In genomic region chr18:11671156-11671555, GRCh38 we compare ENCODE assay signal across 16 cellular contexts. TPM values are rescaled to one million over a fixed set of nuclear protein-coding genes. Genes with fewer than 3 reads are reported as not detected.
DNase-seq lines count a peak whose midpoint lies in the region; ATAC-seq and TF ChIP-seq lines count a peak whose summit lies in the region.
"Had no signal": no experiment of that assay in that cellular context is flagged by ENCODE, and none has a peak within 500 bp of the region (broad histone marks: within the 10 kb centered on the region; RNA-seq: fewer than 3 reads in every experiment).

No MANE protein-coding gene starts in this region.

- DNase-seq in activated CD8-positive, alpha-beta memory T cell treated with anti-CD3 and anti-CD28 coated beads, Interleukin-2, amount 10 ng/mL, durations not matched to agents 7 days and 5 days = peak; percentile 23
- DNase-seq in activated CD8-positive, alpha-beta memory T cell treated with anti-CD3 and anti-CD28 coated beads for 24 hours = no peak
- DNase-seq in lung (ENCODE audit: low spot score) = peak; percentile 22
- peak; percentile 65 for DNase-seq in osteocyte (ENCODE audit: extremely low spot score, unreplicated experiment)
- no peak for DNase-seq in stimulated activated CD4-positive, alpha-beta T cell treated with anti-CD3 and anti-CD28 coated beads, Interleukin-4, amount 100 ng/mL, for 24 hours
- no peak for DNase-seq in activated CD4-positive, CD25-positive, alpha-beta regulatory T cell (lab: John Stamatoyannopoulos, UW)
- DNase-seq: CD8-positive, alpha-beta T cell; COR-L47; DMS53; GF-D8; GM23248 had no signal

- no peak for ATAC-seq in activated CD8-positive, alpha-beta memory T cell treated with anti-CD3 and anti-CD28 coated beads, Interleukin-2, amount 10 ng/mL, durations not matched to agents 7 days and 5 days
- ATAC-seq in lung (ENCODE audit: insufficient read depth, low FRiP score) (no peak), HG03139 (IDR thresholded peaks at IDR 0.05; ENCODE audit: unreplicated experiment) (no peak), GM18858 (IDR thresholded peaks at IDR 0.05; ENCODE audit: unreplicated experiment) (no peak)
- ATAC-seq: CD8-positive, alpha-beta T cell; HCT116 had no signal

- H3K27ac ChIP-seq in lung (ENCODE audit: low read depth in 1 of 2, low read length in 1 of 2) = no peak overlapping the region
- H3K27ac ChIP-seq: 22Rv1, GM23248 had no signal

- H3K27me3 ChIP-seq in lung (ENCODE audit: control insufficient read depth, insufficient read depth) = no peaks in the 10 kb centered on the region

- no peaks in the 10 kb centered on the region for H3K4me1 Mint-ChIP-seq in activated CD8-positive, alpha-beta memory T cell treated with anti-CD3 and anti-CD28 coated beads, Interleukin-2, amount 10 ng/mL, durations not matched to agents 7 days and 5 days
- H3K4me1 Mint-ChIP-seq in osteocyte (ENCODE audit: unreplicated experiment) = no peaks in the 10 kb centered on the region
- H3K4me1 Mint-ChIP-seq: CD14-positive monocyte had no signal

- H3K9me3 Mint-ChIP-seq in activated CD8-positive, alpha-beta memory T cell treated with anti-CD3 and anti-CD28 coated beads, Interleukin-2, amount 10 ng/mL, durations not matched to agents 7 days and 5 days (ENCODE audit: low read depth) = no peaks in the 10 kb centered on the region
- no peaks in the 10 kb centered on the region for H3K9me3 Mint-ChIP-seq in osteocyte (ENCODE audit: unreplicated experiment)

- CTCF ChIA-PET in activated CD8-positive, alpha-beta memory T cell treated with anti-CD3 and anti-CD28 coated beads, Interleukin-2, amount 10 ng/mL, durations not matched to agents 7 days and 5 days (lab: Charles Lee) = interaction anchor here (1.3 kb wide), 1 partner anchor 16 kb away, joined by 4 read pairs; no protein-coding TSS in a partner anchor

- H3K4me3 Mint-ChIP-seq in activated CD8-positive, alpha-beta memory T cell treated with anti-CD3 and anti-CD28 coated beads, Interleukin-2, amount 10 ng/mL, durations not matched to agents 7 days and 5 days = no peak overlapping the region
- H3K4me3 Mint-ChIP-seq in osteocyte (ENCODE audit: unreplicated experiment) = no peak overlapping the region
- H3K4me3 Mint-ChIP-seq: CD14-positive monocyte; CD8-positive, alpha-beta T cell had no signal

- WGBS in lung, 2 donors = 88% methylated on average over 8 of the region's 8 CpGs

- H3K4me1 ChIP-seq in lung (ENCODE audit: control insufficient read depth in 2 of 2, insufficient read depth in 2 of 2, low read length in 2 of 2) = no peaks in the 10 kb centered on the region

- peaks cover 21% of the 10 kb centered on the region for H3K27me3 Mint-ChIP-seq in activated CD8-positive, alpha-beta memory T cell treated with anti-CD3 and anti-CD28 coated beads, Interleukin-2, amount 10 ng/mL, durations not matched to agents 7 days and 5 days
- peaks cover 51% of the 10 kb centered on the region for H3K27me3 Mint-ChIP-seq in osteocyte (ENCODE audit: unreplicated experiment)

- TF ChIP-seq CTCF in lung (IDR thresholded peaks at IDR 0.05; ENCODE audit: control extremely low read depth, extremely low read depth) (no peak), osteocyte (IDR thresholded peaks at IDR 0.05) (no peak)

- H3K36me3 ChIP-seq in lung (ENCODE audit: control insufficient read depth in 2 of 2, insufficient read depth in 2 of 2, low read length in 2 of 2) = no peaks in the 10 kb centered on the region

- H3K36me3 Mint-ChIP-seq in activated CD8-positive, alpha-beta memory T cell treated with anti-CD3 and anti-CD28 coated beads, Interleukin-2, amount 10 ng/mL, durations not matched to agents 7 days and 5 days = no peaks in the 10 kb centered on the region
- no peaks in the 10 kb centered on the region for H3K36me3 Mint-ChIP-seq in osteocyte (ENCODE audit: unreplicated experiment)
- H3K36me3 Mint-ChIP-seq: CD14-positive monocyte; CD8-positive, alpha-beta T cell had no signal

- H3K9me3 ChIP-seq in lung (ENCODE audit: control insufficient read depth in 2 of 2, insufficient read depth in 1 of 2, low read length in 1 of 2) = no peaks in the 10 kb centered on the region

- H3K27ac Mint-ChIP-seq in activated CD8-positive, alpha-beta memory T cell treated with anti-CD3 and anti-CD28 coated beads, Interleukin-2, amount 10 ng/mL, durations not matched to agents 7 days and 5 days = no peak overlapping the region
- H3K27ac Mint-ChIP-seq in osteocyte (ENCODE audit: unreplicated experiment) = no peak overlapping the region
- H3K27ac Mint-ChIP-seq: CD8-positive, alpha-beta T cell had no signal

- no peak overlapping the region for H3K4me3 ChIP-seq in lung
- H3K4me3 ChIP-seq: GM23248 had no signal

RNA-seq across cellular contexts. Expression of gene GNAL, which starts 17.9 kb away (rescaled TPM):
- total RNA-seq in activated CD8-positive, alpha-beta memory T cell treated with anti-CD3 and anti-CD28 coated beads, Interleukin-2, amount 10 ng/mL, durations not matched to agents 7 days and 5 days = under 1 TPM in 1 of 2 experiments, not detected in 1; 0.52 TPM
- 1 to 10 TPM; 3.5 to 3.7 TPM for total RNA-seq in lung
- polyA plus RNA-seq in lung = 1 to 10 TPM in 1 of 2 donors, under 1 TPM in 1; 0.49 to 1.5 TPM
- total RNA-seq in osteocyte = 1.2 and 1.3 TPM in 2 replicates

Comparison
In these comparisons a context has a peak if more than half of its experiments do, and no peak if none do; other contexts are left out.
1. DNase-seq: peak in activated CD8-positive, alpha-beta memory T cell treated with anti-CD3 and anti-CD28 coated beads, Interleukin-2, amount 10 ng/mL, durations not matched to agents 7 days and 5 days (single experiment), lung (single experiment) and osteocyte (single experiment); none in activated CD8-positive, alpha-beta memory T cell treated with anti-CD3 and anti-CD28 coated beads for 24 hours (single experiment), stimulated activated CD4-positive, alpha-beta T cell treated with anti-CD3 and anti-CD28 coated beads, Interleukin-4, amount 100 ng/mL, for 24 hours (single experiment) and activated CD4-positive, CD25-positive, alpha-beta regulatory T cell (0 of 4).